In genomic region chr3:127455541-127456450, GRCh38 we compare ENCODE assay signal across 1 cellular context.
TF ChIP-seq lines count a peak whose summit lies in the region.

No MANE protein-coding gene starts in this region.

TF ChIP-seq in HepG2, 621 proteins besides CTCF, POLR2A, EP300 and RAD21 (continued from another document and continues in another):
- TF ChIP-seq GPBP1L1 (CRISPR knock-in tag; IDR thresholded peaks at IDR 0.05) (no peak), SMAD9 (CRISPR knock-in tag; IDR thresholded peaks at IDR 0.05) (no peak), E2F2 (CRISPR knock-in tag; IDR thresholded peaks at IDR 0.05; ENCODE audit: borderline replicate concordance) (no peak), HOMEZ (CRISPR knock-in tag; IDR thresholded peaks at IDR 0.05; ENCODE audit: low read depth) (no peak), ZNF333 (CRISPR knock-in tag; IDR thresholded peaks at IDR 0.05; ENCODE audit: borderline replicate concordance) (no peak), GTF3A (CRISPR knock-in tag; conservative IDR thresholded peaks at IDR 0.05) (no peak), POGZ (CRISPR knock-in tag; IDR thresholded peaks at IDR 0.05) (no peak), SOX13 (IDR thresholded peaks at IDR 0.05) (no peak), SOX13 (CRISPR knock-in tag; conservative IDR thresholded peaks at IDR 0.05 in 1 of 2, IDR thresholded peaks at IDR 0.05 in 1 of 2) (no peak; a peak in 1 of 4 replicates), PAXIP1 (CRISPR knock-in tag; conservative IDR thresholded peaks at IDR 0.05) (no peak), HOXD1 (CRISPR knock-in tag; IDR thresholded peaks at IDR 0.05) (no peak), ARNT2 (CRISPR knock-in tag; IDR thresholded peaks at IDR 0.05; ENCODE audit: low read depth) (no peak), ZNF672 (CRISPR knock-in tag; IDR thresholded peaks at IDR 0.05) (no peak), TEAD2 (CRISPR knock-in tag; IDR thresholded peaks at IDR 0.05) (0 out of 2 replicates have a peak, but pooled peaks have one; percentile 29), CENPBD1 (CRISPR knock-in tag; IDR thresholded peaks at IDR 0.05; ENCODE audit: borderline replicate concordance, low read depth) (no peak), THRA (CRISPR knock-in tag; IDR thresholded peaks at IDR 0.05; ENCODE audit: borderline replicate concordance) (0 out of 2 replicates have a peak, but pooled peaks have one; percentile 22), ZNF33B (CRISPR knock-in tag; IDR thresholded peaks at IDR 0.05) (no peak; the same call in 1 of the 2 replicates), ZNF576 (CRISPR knock-in tag; IDR thresholded peaks at IDR 0.05) (no peak), NR3C1 (CRISPR knock-in tag; IDR thresholded peaks at IDR 0.05) (no peak), ZNF501 (CRISPR knock-in tag; IDR thresholded peaks at IDR 0.05) (peak; percentile 26; the same call in 1 of the 2 replicates), REXO4 (CRISPR knock-in tag; IDR thresholded peaks at IDR 0.05; ENCODE audit: borderline replicate concordance) (no peak), ZBTB3 (CRISPR knock-in tag; IDR thresholded peaks at IDR 0.05; ENCODE audit: borderline replicate concordance, low read depth) (no peak), HNF1B (CRISPR knock-in tag; IDR thresholded peaks at IDR 0.05) (no peak), ATF4 (CRISPR knock-in tag; IDR thresholded peaks at IDR 0.05) (no peak), ETS1 (CRISPR knock-in tag; IDR thresholded peaks at IDR 0.05) (no peak), SKIL (CRISPR knock-in tag; IDR thresholded peaks at IDR 0.05; ENCODE audit: borderline replicate concordance) (no peak), ZNF263 (CRISPR knock-in tag; IDR thresholded peaks at IDR 0.05) (no peak), ZNF749 (CRISPR knock-in tag; IDR thresholded peaks at IDR 0.05; ENCODE audit: borderline replicate concordance) (no peak), SRF (IDR thresholded peaks at IDR 0.05; ENCODE audit: low read depth, low read length) (no peak), ZNF800 (CRISPR knock-in tag; IDR thresholded peaks at IDR 0.05) (no peak), PRDM15 (CRISPR knock-in tag; IDR thresholded peaks at IDR 0.05) (no peak), ZFP90 (CRISPR knock-in tag; IDR thresholded peaks at IDR 0.05; ENCODE audit: borderline replicate concordance) (no peak), MTF2 (CRISPR knock-in tag; IDR thresholded peaks at IDR 0.05; ENCODE audit: borderline replicate concordance) (peak; percentile 96), HOXA3 (CRISPR knock-in tag; IDR thresholded peaks at IDR 0.05) (peak; percentile 34; the same call in 1 of the 2 replicates), KLF15 (CRISPR knock-in tag; IDR thresholded peaks at IDR 0.05; ENCODE audit: borderline replicate concordance) (no peak), RBM22 (optimal IDR thresholded peaks at IDR 0.05; ENCODE audit: low read length) (no peak)
